In genomic region chr12:6347367-6348338, GRCh38 we compare ENCODE assay signal across 10 cellular contexts. TPM values are rescaled to one million over a fixed set of nuclear protein-coding genes. Genes with fewer than 3 reads are reported as not detected.
DNase-seq lines count a peak whose midpoint lies in the region; ATAC-seq and TF ChIP-seq lines count a peak whose summit lies in the region.
"Had no signal": no experiment of that assay in that cellular context is flagged by ENCODE, and none has a peak within 500 bp of the region (broad histone marks: within the 10 kb centered on the region; RNA-seq: fewer than 3 reads in every experiment).

No MANE protein-coding gene starts in this region.

- peaks cover 0 to 3% of the 10 kb centered on the region in 2 donors for H3K36me3 Mint-ChIP-seq in CD14-positive monocyte

- intact Hi-C loops in CD14-positive monocyte (cut with micrococcal nuclease): no loop called here
- intact Hi-C loops in left cardiac atrium (cut with DNase I): no loop called here

- peak overlapping the region; percentile 43 to 55 for H3K4me3 Mint-ChIP-seq in CD14-positive monocyte

- peak overlapping the region in 6 of 7 donors; percentile 50 to 96 (median 74) for H3K27ac Mint-ChIP-seq in CD14-positive monocyte

- no peaks in the 10 kb centered on the region for H3K9me3 Mint-ChIP-seq in CD14-positive monocyte

- H3K4me1 Mint-ChIP-seq in CD14-positive monocyte: peaks cover 76% of the 10 kb centered on the region

- peak; percentile 68 for DNase-seq in CD14-positive monocyte (ENCODE audit: low spot score)
- peak; percentile 54 for DNase-seq in UCSD-AML1 (lab: John Stamatoyannopoulos, UW; ENCODE audit: unreplicated experiment)
- DNase-seq in left cardiac atrium: peak; percentile 84
- DNase-seq in retinal pigment epithelial cell (ENCODE audit: low read depth): peak; percentile 73
- DNase-seq in NCI-H526 treated with DMSO at 0.1 percent for 48 hours (lab: John Stamatoyannopoulos, UW): no peak
- DNase-seq in iPS-NIHi11 (ENCODE audit: low spot score): no peak
- DNase-seq: Calu3 had no signal

- no peak overlapping the region for H3K4me3 ChIP-seq in retinal pigment epithelial cell (ENCODE audit: low read length)
- H3K4me3 ChIP-seq: SJSA1 had no signal

- TF ChIP-seq CTCF in CD14-positive monocyte (IDR thresholded peaks at IDR 0.05) (no peak), retinal pigment epithelial cell (conservative IDR thresholded peaks at IDR 0.05; ENCODE audit: low read depth, low read length) (no peak)

- ATAC-seq in left cardiac atrium (peak; percentile 73 to 77), GM21515 (IDR thresholded peaks at IDR 0.05; ENCODE audit: unreplicated experiment) (no peak), HG02852 (IDR thresholded peaks at IDR 0.05; ENCODE audit: unreplicated experiment) (no peak)

- H3K27me3 Mint-ChIP-seq in CD14-positive monocyte (ENCODE audit: low read depth in 3 of 3): peaks cover 0 to 8% (median 3%) of the 10 kb centered on the region in 3 donors

RNA-seq across cellular contexts. Expression of gene TNFRSF1A, which starts 5.8 kb away (rescaled TPM):
- polyA plus RNA-seq in CD14-positive monocyte: 100 to 1,000 TPM; 108 to 157 TPM
- total RNA-seq in left cardiac atrium: 100 to 1,000 TPM in 1 of 2 donors, 10 to 100 TPM in 1; 89.6 to 117 TPM

RNA-seq across cellular contexts. Expression of gene SCNN1A, which starts 27.7 kb away (rescaled TPM):
- under 1 TPM; 0.11 to 0.63 TPM for polyA plus RNA-seq in CD14-positive monocyte
- 1 to 10 TPM in 1 of 2 donors, under 1 TPM in 1; 0.85 to 3.5 TPM for total RNA-seq in left cardiac atrium

RNA-seq across cellular contexts. Expression of gene LTBR, which starts 36.3 kb away (rescaled TPM):
- 10 to 100 TPM; 56.4 to 60.6 TPM for polyA plus RNA-seq in CD14-positive monocyte
- total RNA-seq in left cardiac atrium: 10 to 100 TPM; 40.4 to 66.6 TPM

RNA-seq across cellular contexts. Expression of gene PLEKHG6, which starts 37.2 kb away (rescaled TPM):
- not detected for polyA plus RNA-seq in CD14-positive monocyte
- total RNA-seq in left cardiac atrium: 1 to 10 TPM; 5.0 to 6.8 TPM

Comparison
In these comparisons a context has a peak if more than half of its experiments do, and no peak if none do; other contexts are left out.
1. DNase-seq: peak in CD14-positive monocyte (single experiment), UCSD-AML1 (single experiment), left cardiac atrium (single experiment) and retinal pigment epithelial cell (single experiment); none in NCI-H526 treated with DMSO at 0.1 percent for 48 hours (single experiment) and iPS-NIHi11 (single experiment).
2. ATAC-seq: peak in left cardiac atrium (2 of 2); none in GM21515 (single experiment) and HG02852 (single experiment).